16 cellular contexts compared by ENCODE assay signal in the genomic region with DNA sequence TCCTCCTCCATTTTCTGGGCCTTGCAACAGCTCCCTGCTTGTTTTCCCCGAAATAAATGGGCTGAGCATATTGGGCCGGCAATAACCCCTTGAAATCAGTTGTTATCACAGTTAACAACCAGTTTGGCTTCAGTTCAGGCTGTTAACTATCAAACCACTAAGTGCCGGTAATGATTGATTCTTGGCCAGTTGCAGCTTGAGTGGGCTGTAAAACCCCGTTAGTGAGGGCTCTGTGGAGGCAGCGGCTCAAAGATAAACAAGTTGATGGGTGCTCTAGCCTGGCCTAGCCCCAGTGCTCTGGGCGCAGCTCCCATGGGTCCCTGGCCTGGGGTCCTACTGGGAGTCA. TPM values are rescaled to one million over a fixed set of nuclear protein-coding genes. Genes with fewer than 3 reads are reported as not detected.
DNase-seq lines count a peak whose midpoint lies in the region; ATAC-seq, FAIRE-seq and TF ChIP-seq lines count a peak whose summit lies in the region.
"Had no signal": no experiment of that assay in that cellular context is flagged by ENCODE, and none has a peak within 500 bp of the region (broad histone marks: within the 10 kb centered on the region; RNA-seq: fewer than 3 reads in every experiment).

No MANE protein-coding gene starts in this region.

- H2AFZ ChIP-seq in K562 (ENCODE audit: low read depth, low read length) (no peak overlapping the region), neuronal stem cell (ENCODE audit: low read length) (no peak overlapping the region)
- H2AFZ ChIP-seq: GM23248 had no signal

- peaks cover 4% of the 10 kb centered on the region for H3K79me1 ChIP-seq in neuronal stem cell (ENCODE audit: low read depth, low read length)

- DNase-seq in H7 = peak; percentile 18
- peak; percentile 90 for DNase-seq in NCI-H1092 treated with DMSO at 0.1 percent for 48 hours (lab: John Stamatoyannopoulos, UW)
- DNase-seq in K562 (ENCODE audit: extremely low read depth in 1 of 4, low spot score in 3 of 4) = peak in 1 of 4 experiments; percentile 9
- no peak for DNase-seq in neuronal stem cell (ENCODE audit: low spot score)
- DNase-seq in effector CD8-positive, alpha-beta T cell (lab: John Stamatoyannopoulos, UW) = no peak
- no peak for DNase-seq in activated CD4-positive, alpha-beta T cell treated with anti-CD3 and anti-CD28 coated beads, Interleukin-2, amount 50 U/mL, for 1 hour
- DNase-seq: GM23248, MV-4-11, NCI-H1694 treated with DMSO at 0.1 percent for 48 hours, NCI-H510A treated with DMSO at 0.1 percent for 48 hours, SHP77 had no signal

- H2BK120ac ChIP-seq in neuronal stem cell (ENCODE audit: low read depth, low read length) = peak overlapping the region; percentile 27

- TF ChIP-seq RAD21 in K562 (CRISPR knock-in tag; conservative IDR thresholded peaks at IDR 0.05 in 1 of 2, IDR thresholded peaks at IDR 0.05 in 1 of 2) = no peak

- H3K9me3 ChIP-seq in K562 (replicated peaks; ENCODE audit: control insufficient read depth, insufficient read depth, low read depth, low read length) = no peaks in the 10 kb centered on the region
- H3K9me3 ChIP-seq in neuronal stem cell (replicated peaks in 1 of 2; ENCODE audit: control insufficient read depth in 2 of 2, insufficient read depth in 1 of 2, low read depth in 1 of 2, low read length in 2 of 2) = no peaks in the 10 kb centered on the region
- H3K9me3 ChIP-seq: Caco-2 had no signal

- ATAC-seq in K562 (no peak; the same call in 2 of the 3 replicates), GM19328 (IDR thresholded peaks at IDR 0.05; ENCODE audit: unreplicated experiment) (no peak)
- ATAC-seq: HCT116 had no signal

- TF ChIP-seq EP300 in K562 (IDR thresholded peaks at IDR 0.05; ENCODE audit: low read length) = no peak

- H3K4ac ChIP-seq in neuronal stem cell (ENCODE audit: low read length) = no peak overlapping the region

- H3K4me1 ChIP-seq in K562 (replicated peaks in 1 of 2; ENCODE audit: control insufficient read depth in 2 of 2, insufficient read depth in 2 of 2, low read length in 2 of 2) = peaks cover 0 to 12% of the 10 kb centered on the region in 2 experiments; a peak in 2 of 5 replicates
- peaks cover 0 to 26% of the 10 kb centered on the region in 2 donors for H3K4me1 ChIP-seq in neuronal stem cell (ENCODE audit: control insufficient read depth in 2 of 2, insufficient read depth in 1 of 2, low read depth in 1 of 2, low read length in 2 of 2)
- H3K4me1 ChIP-seq: Caco-2 had no signal

- intact Hi-C loops in K562 (cut with micrococcal nuclease) = no loop called here

- TF ChIP-seq POLR2A in K562 (conservative IDR thresholded peaks at IDR 0.05) = no peak

- H2BK15ac ChIP-seq in neuronal stem cell (ENCODE audit: low read length) = no peak overlapping the region

- POLR2A ChIA-PET in K562 (lab: Yijun Ruan, JAX) = interaction anchor here (0.6 to 1.6 kb wide), 3 partner anchors 14 to 665 kb away, joined by 3 to 4 read pairs (median 3); partner anchors contain the start of genes CUEDC2 and NPM3

- peak overlapping the region; percentile 84 for H3K18ac ChIP-seq in neuronal stem cell (ENCODE audit: low read length)

- no peaks in the 10 kb centered on the region for H3K9me1 ChIP-seq in K562 (ENCODE audit: control insufficient read depth, insufficient read depth, low read length)

- H3K27ac ChIP-seq in K562 (ENCODE audit: extremely low read depth, low read depth, low read length) (no peak overlapping the region), neuronal stem cell (replicated peaks; ENCODE audit: low read length) (peak overlapping the region; percentile 32)
- H3K27ac ChIP-seq: GM23248, HL-60 had no signal

- in situ Hi-C loops in K562 (cut with MboI) = no loop called here

- no peak overlapping the region for H4K91ac ChIP-seq in neuronal stem cell (ENCODE audit: low read depth, low read length, poor library complexity)

- no peak overlapping the region for H3K23ac ChIP-seq in neuronal stem cell (ENCODE audit: low read depth, low read length, poor library complexity)

- H3K36me3 ChIP-seq in H7 (replicated peaks; ENCODE audit: control insufficient read depth, insufficient read depth, low read length) (no peaks in the 10 kb centered on the region), K562 (ENCODE audit: control insufficient read depth, insufficient read depth, low read length) (no peaks in the 10 kb centered on the region), neuronal stem cell (replicated peaks in 1 of 2; ENCODE audit: control insufficient read depth in 2 of 2, insufficient read depth in 2 of 2, low read length in 2 of 2) (peaks cover 0 to 2% of the 10 kb centered on the region in 2 donors)

- H3K4me3 ChIP-seq in H7 (ENCODE audit: insufficient read depth, low read depth, low read length) (no peak overlapping the region), K562 (no peak overlapping the region), neuronal stem cell (ENCODE audit: low read length in 2 of 2) (no peak overlapping the region)
- H3K4me3 ChIP-seq: GM23248 had no signal

- peak overlapping the region; percentile 81 for H2AK5ac ChIP-seq in neuronal stem cell (ENCODE audit: low read depth, low read length)

- peaks cover 2% of the 10 kb centered on the region; the same call in 1 of the 2 replicates for H3K27me3 ChIP-seq in H7 (ENCODE audit: control insufficient read depth, insufficient read depth, low read length)
- peaks cover 23 to 64% of the 10 kb centered on the region in 2 experiments for H3K27me3 ChIP-seq in K562 (ENCODE audit: control insufficient read depth in 2 of 2, insufficient read depth in 2 of 2, low read length in 2 of 2)
- peaks cover 0 to 96% (median 0%) of the 10 kb centered on the region in 3 experiments for H3K27me3 ChIP-seq in neuronal stem cell (ENCODE audit: control insufficient read depth in 3 of 3, insufficient read depth in 3 of 3, low read depth in 1 of 3, low read length in 3 of 3)

- H4K20me1 ChIP-seq in K562 (replicated peaks; ENCODE audit: control insufficient read depth, insufficient read depth, low read length) = 0 out of 2 replicates have a peak, but pooled peaks cover 5% of the 10 kb centered on the region

- H3K9ac ChIP-seq in K562 (ENCODE audit: insufficient read depth in 1 of 2, low read depth in 2 of 2, low read length in 2 of 2) (no peak overlapping the region; a peak in 1 of 4 replicates), neuronal stem cell (ENCODE audit: low read depth, low read length, poor library complexity) (no peak overlapping the region)
- H3K9ac ChIP-seq: GM23248 had no signal

- CTCF ChIA-PET in K562 (lab: Yijun Ruan, JAX; ENCODE audit: low intra/inter-chr PET ratio) = no interaction called here

- H3K4me2 ChIP-seq in K562 (ENCODE audit: insufficient read depth, low read length) = no peak overlapping the region
- H3K4me2 ChIP-seq in neuronal stem cell (ENCODE audit: insufficient read depth, low read length, poor library complexity, severe bottlenecking) = no peak overlapping the region

- WGBS in K562 (ENCODE audit: insufficient coverage, low coverage, missing lambda C conversion rate) = 4% methylated on average over 6 of the region's 6 CpGs
- no CpG with 5 or more reads among the region's 6 CpGs for WGBS in neuronal stem cell (ENCODE audit: extremely low coverage in 2 of 2, insufficient read length in 2 of 2, insufficient replicate concordance in 1 of 2), 2 donors

- no peak for TF ChIP-seq CTCF in K562 (IDR thresholded peaks at IDR 0.05 in 2 of 3, conservative IDR thresholded peaks at IDR 0.05 in 1 of 3; ENCODE audit: insufficient read depth in 2 of 3, low read depth in 1 of 3, low read length in 3 of 3)

- BruUV-seq in K562 (replicated peaks; lab: Mats Ljungman, UMichigan) = no TSS peak

- H3K79me2 ChIP-seq in K562 (ENCODE audit: control insufficient read depth, insufficient read depth, low read length) = no peaks in the 10 kb centered on the region

- no peak overlapping the region for H2BK5ac ChIP-seq in neuronal stem cell (ENCODE audit: low read length)

- no peak overlapping the region for H2BK12ac ChIP-seq in neuronal stem cell (ENCODE audit: low read length)

- FAIRE-seq in K562 (lab: Jason Lieb, UNC) = no peak
- FAIRE-seq: RCC 7860 had no signal

- no peak overlapping the region for H4K8ac ChIP-seq in neuronal stem cell (ENCODE audit: low read depth, low read length)

- H3K14ac ChIP-seq in neuronal stem cell (ENCODE audit: low read length) = no peak overlapping the region

RNA-seq across cellular contexts. Expression of gene FGF8, which starts 8.3 kb away (rescaled TPM):
- 43.0 and 59.8 TPM in 2 replicates for total RNA-seq in H7 (2014; rRNA removed; shearing (Covaris generic))
- not detected in 2 replicates for total RNA-seq in K562 (2011; cell fraction: chromatin; rRNA removed; ENCODE audit: low replicate concordance)
- 0.67 TPM in 1 of 2 replicates, not detected in the other for total RNA-seq in K562 (2011; cell fraction: nucleolus; rRNA removed)
- total RNA-seq in K562 (2011; cell fraction: nucleoplasm; rRNA removed) = 1.0 TPM in 1 of 2 replicates, not detected in the other
- total RNA-seq in K562 (2014; rRNA removed) = 0.82 TPM in 1 of 2 replicates, not detected in the other
- not detected in 2 replicates for total RNA-seq in K562 (2014; rRNA removed; fragmentation: Illumina TruSeq; extraction: Trizol)
- not detected in 2 replicates for total RNA-seq in K562 (2015; rRNA removed; fragmentation: Illumina TruSeq; extraction: Trizol)
- 0.29 and 0.31 TPM in 2 replicates for total RNA-seq in K562 (2021)
- polyA plus RNA-seq in K562 (2011; rRNA removed) = 0.13 and 0.24 TPM in 2 replicates
- 0.73 TPM in 1 of 2 replicates, not detected in the other for polyA plus RNA-seq in K562 (2011; cell fraction: cytosol; rRNA removed)
- 1.5 TPM in 2 replicates for polyA plus RNA-seq in K562 (2011; cell fraction: nucleus; rRNA removed)
- polyA plus RNA-seq in K562 (2012) = 0.09 TPM in 1 of 2 replicates, not detected in the other
- not detected in 2 replicates for polyA plus RNA-seq in K562 (2014; fragmentation: Illumina TruSeq; extraction: Trizol)
- polyA plus RNA-seq in K562 (2014; fragmentation: Nextera tagmentation; extraction: Ambion mirVana) = not detected
- polyA plus RNA-seq in K562 (2014; rRNA removed) = 0.28 and 0.44 TPM in 2 replicates
- not detected in 2 replicates for polyA minus RNA-seq in K562 (2011; rRNA and poly(A)+ RNA removed)
- not detected in 2 replicates for polyA minus RNA-seq in K562 (2011; cell fraction: cytosol; rRNA and poly(A)+ RNA removed)
- polyA minus RNA-seq in K562 (2011; cell fraction: nucleus; rRNA and poly(A)+ RNA removed) = 0.54 TPM in 1 of 2 replicates, not detected in the other
- polyA plus RNA-seq in neuronal stem cell (2013, experiment 1 of 2) = 91.9 TPM
- polyA plus RNA-seq in neuronal stem cell (2013, experiment 2 of 2) = 86.1 TPM
- total RNA-seq: GM23248 had no signal
- polyA plus RNA-seq: GM23248 had no signal

RNA-seq across cellular contexts. Expression of gene NPM3, which starts 15.7 kb away (rescaled TPM):
- 332 and 360 TPM in 2 replicates for total RNA-seq in H7 (2014; rRNA removed; shearing (Covaris generic))
- total RNA-seq in K562 (2011; cell fraction: chromatin; rRNA removed; ENCODE audit: low replicate concordance) = 7.6 and 17.3 TPM in 2 replicates
- total RNA-seq in K562 (2011; cell fraction: nucleolus; rRNA removed) = 26.8 and 34.0 TPM in 2 replicates
- total RNA-seq in K562 (2011; cell fraction: nucleoplasm; rRNA removed) = 22.0 and 23.0 TPM in 2 replicates
- total RNA-seq in K562 (2014; rRNA removed) (171 and 204 TPM in 2 replicates), K562 (2014; rRNA removed; fragmentation: Illumina TruSeq; extraction: Trizol) (85.8 and 114 TPM in 2 replicates), K562 (2015; rRNA removed; fragmentation: Illumina TruSeq; extraction: Trizol) (108 and 112 TPM in 2 replicates), K562 (2021) (147 and 148 TPM in 2 replicates)
- polyA plus RNA-seq in K562 (2011; rRNA removed) (88.9 and 97.4 TPM in 2 replicates), K562 (2014; fragmentation: Illumina TruSeq; extraction: Trizol) (204 and 239 TPM in 2 replicates), K562 (2014; fragmentation: Nextera tagmentation; extraction: Ambion mirVana) (10 to 100 TPM; 15.2 to 54.4 TPM), K562 (2014; rRNA removed) (161 and 168 TPM in 2 replicates)
- 141 and 176 TPM in 2 replicates for polyA plus RNA-seq in K562 (2011; cell fraction: cytosol; rRNA removed)
- 72.2 and 89.1 TPM in 2 replicates for polyA plus RNA-seq in K562 (2011; cell fraction: nucleus; rRNA removed)
- polyA plus RNA-seq in K562 (2012) = 76.1 and 130 TPM in 2 replicates
- polyA minus RNA-seq in K562 (2011; rRNA and poly(A)+ RNA removed) = 48.1 and 61.6 TPM in 2 replicates
- 36.0 and 44.2 TPM in 2 replicates for polyA minus RNA-seq in K562 (2011; cell fraction: cytosol; rRNA and poly(A)+ RNA removed)
- polyA minus RNA-seq in K562 (2011; cell fraction: nucleus; rRNA and poly(A)+ RNA removed) = 11.2 and 12.2 TPM in 2 replicates
- 105 TPM for polyA plus RNA-seq in neuronal stem cell (2013, experiment 1 of 2)
- polyA plus RNA-seq in neuronal stem cell (2013, experiment 2 of 2) = 108 TPM

RNA-seq across cellular contexts. Expression of gene OGA, which starts 50.7 kb away (rescaled TPM):
- total RNA-seq in H7 (2014; rRNA removed; shearing (Covaris generic)) = 56.3 and 96.7 TPM in 2 replicates
- 146 and 468 TPM in 2 replicates for total RNA-seq in K562 (2011; cell fraction: chromatin; rRNA removed; ENCODE audit: low replicate concordance)
- total RNA-seq in K562 (2011; cell fraction: nucleolus; rRNA removed) = 65.4 and 98.2 TPM in 2 replicates
- total RNA-seq in K562 (2011; cell fraction: nucleoplasm; rRNA removed) = 193 and 258 TPM in 2 replicates
- total RNA-seq in K562 (2014; rRNA removed) (47.5 and 51.3 TPM in 2 replicates), K562 (2014; rRNA removed; fragmentation: Illumina TruSeq; extraction: Trizol) (67.1 and 72.2 TPM in 2 replicates), K562 (2015; rRNA removed; fragmentation: Illumina TruSeq; extraction: Trizol) (58.4 and 60.7 TPM in 2 replicates), K562 (2021) (41.6 and 54.3 TPM in 2 replicates)
- polyA plus RNA-seq in K562 (2011; rRNA removed) (73.5 and 79.9 TPM in 2 replicates), K562 (2014; fragmentation: Illumina TruSeq; extraction: Trizol) (61.1 and 61.2 TPM in 2 replicates), K562 (2014; fragmentation: Nextera tagmentation; extraction: Ambion mirVana) (10 to 100 TPM; 13.5 to 18.6 TPM), K562 (2014; rRNA removed) (59.5 and 61.8 TPM in 2 replicates)
- polyA plus RNA-seq in K562 (2011; cell fraction: cytosol; rRNA removed) = 7.7 and 23.2 TPM in 2 replicates
- 116 and 157 TPM in 2 replicates for polyA plus RNA-seq in K562 (2011; cell fraction: nucleus; rRNA removed)
- polyA plus RNA-seq in K562 (2012) = 42.3 and 50.2 TPM in 2 replicates
- 82.2 and 103 TPM in 2 replicates for polyA minus RNA-seq in K562 (2011; rRNA and poly(A)+ RNA removed)
- 25.0 and 32.5 TPM in 2 replicates for polyA minus RNA-seq in K562 (2011; cell fraction: cytosol; rRNA and poly(A)+ RNA removed)
- polyA minus RNA-seq in K562 (2011; cell fraction: nucleus; rRNA and poly(A)+ RNA removed) = 36.2 and 78.1 TPM in 2 replicates
- polyA plus RNA-seq in neuronal stem cell (2013, experiment 1 of 2) = 74.9 TPM
- 76.0 TPM for polyA plus RNA-seq in neuronal stem cell (2013, experiment 2 of 2)

Comparison
In these comparisons a context has a peak if more than half of its experiments do, and no peak if none do; other contexts are left out.
1. DNase-seq: peak in H7 (single experiment) and NCI-H1092 treated with DMSO at 0.1 percent for 48 hours (single experiment); none in neuronal stem cell (single experiment), effector CD8-positive, alpha-beta T cell (single experiment) and activated CD4-positive, alpha-beta T cell treated with anti-CD3 and anti-CD28 coated beads, Interleukin-2, amount 50 U/mL, for 1 hour (single experiment).
2. RNA of gene FGF8, which starts 8.3 kb away (total RNA-seq): 43.0 to 59.8 TPM in H7; 0.29 to 1.0 TPM in K562; every median in the first group is over 10 times any median in the second.